13 cellular contexts compared by ENCODE assay signal in genomic region chr1:8941906-8942305, GRCh38. TPM values are rescaled to one million over a fixed set of nuclear protein-coding genes. Genes with fewer than 3 reads are reported as not detected.
DNase-seq lines count a peak whose midpoint lies in the region; ATAC-seq and TF ChIP-seq lines count a peak whose summit lies in the region.
"Had no signal": no experiment of that assay in that cellular context is flagged by ENCODE, and none has a peak within 500 bp of the region (broad histone marks: within the 10 kb centered on the region; RNA-seq: fewer than 3 reads in every experiment).

No MANE protein-coding gene starts in this region.

- H3K9ac ChIP-seq in neural progenitor cell: no peak overlapping the region
- H3K9ac ChIP-seq: parathyroid adenoma had no signal

- no peak for ATAC-seq in activated naive CD8-positive, alpha-beta T cell treated with anti-CD3 and anti-CD28 coated beads, Interleukin-2, amount 10 ng/mL, durations not matched to agents 7 days and 5 days (ENCODE audit: low read depth)
- no peak for ATAC-seq in GM21381 (IDR thresholded peaks at IDR 0.05; ENCODE audit: unreplicated experiment)

- H3K9me3 Mint-ChIP-seq in activated naive CD8-positive, alpha-beta T cell treated with anti-CD3 and anti-CD28 coated beads, Interleukin-2, amount 10 ng/mL, durations not matched to agents 7 days and 5 days: no peaks in the 10 kb centered on the region
- peaks cover 8% of the 10 kb centered on the region for H3K9me3 Mint-ChIP-seq in neural progenitor cell
- H3K9me3 Mint-ChIP-seq: CD4-positive, alpha-beta memory T cell had no signal

- no peaks in the 10 kb centered on the region for H3K79me2 ChIP-seq in neural progenitor cell (ENCODE audit: low read depth)
- H3K79me2 ChIP-seq: parathyroid adenoma had no signal

- H3K27ac Mint-ChIP-seq in activated naive CD8-positive, alpha-beta T cell treated with anti-CD3 and anti-CD28 coated beads, Interleukin-2, amount 10 ng/mL, durations not matched to agents 7 days and 5 days: peak overlapping the region; percentile 93
- no peak overlapping the region for H3K27ac Mint-ChIP-seq in neural progenitor cell

- H3K27ac ChIP-seq in HEK293 (ENCODE audit: extremely low read depth, low read depth, low read length): no peak overlapping the region
- no peak overlapping the region for H3K27ac ChIP-seq in neural progenitor cell
- no peak overlapping the region for H3K27ac ChIP-seq in tibial artery
- H3K27ac ChIP-seq: parathyroid adenoma, thoracic aorta had no signal

- no peak overlapping the region for H3K4me2 ChIP-seq in neural progenitor cell

- peaks cover 83% of the 10 kb centered on the region for H3K4me1 Mint-ChIP-seq in activated naive CD8-positive, alpha-beta T cell treated with anti-CD3 and anti-CD28 coated beads, Interleukin-2, amount 10 ng/mL, durations not matched to agents 7 days and 5 days
- peaks cover 46% of the 10 kb centered on the region for H3K4me1 Mint-ChIP-seq in neural progenitor cell

- no peaks in the 10 kb centered on the region for H3K4me1 ChIP-seq in HEK293 (ENCODE audit: control insufficient read depth, insufficient read depth, low read length)
- H3K4me1 ChIP-seq in neural progenitor cell: peaks cover 26% of the 10 kb centered on the region
- no peaks in the 10 kb centered on the region for H3K4me1 ChIP-seq in tibial artery
- H3K4me1 ChIP-seq: parathyroid adenoma had no signal

- H3K9me3 ChIP-seq in HEK293 (ENCODE audit: control insufficient read depth, insufficient read depth, low read depth, low read length) (no peaks in the 10 kb centered on the region), neural progenitor cell (ENCODE audit: low read depth) (no peaks in the 10 kb centered on the region), tibial artery (no peaks in the 10 kb centered on the region)
- H3K9me3 ChIP-seq: thoracic aorta had no signal

- intact Hi-C loops in tibial artery (cut with DNase I; ENCODE audit: low total_unique reads): no loop called here

- no peaks in the 10 kb centered on the region for H3K27me3 Mint-ChIP-seq in activated naive CD8-positive, alpha-beta T cell treated with anti-CD3 and anti-CD28 coated beads, Interleukin-2, amount 10 ng/mL, durations not matched to agents 7 days and 5 days
- peaks cover 19% of the 10 kb centered on the region for H3K27me3 Mint-ChIP-seq in neural progenitor cell (ENCODE audit: insufficient read depth, low read depth)
- H3K27me3 Mint-ChIP-seq: CD4-positive, alpha-beta memory T cell had no signal

- H3K4me3 ChIP-seq in HEK293 (ENCODE audit: low read depth, low read length) (no peak overlapping the region), neural progenitor cell (no peak overlapping the region), tibial artery (no peak overlapping the region)
- H3K4me3 ChIP-seq: thoracic aorta had no signal

- POLR2A ChIA-PET in HEK293 (lab: Yijun Ruan, JAX): no interaction called here
- POLR2A ChIA-PET in activated naive CD8-positive, alpha-beta T cell treated with anti-CD3 and anti-CD28 coated beads, Interleukin-2, amount 10 ng/mL, durations not matched to agents 7 days and 5 days (lab: Charles Lee): interaction anchor here (1.0 to 18.0 kb wide), 5 partner anchors 16 to 63 kb away, joined by 3 to 754 read pairs (median 95); partner anchors contain the start of gene ENO1

- no peak overlapping the region for H2AFZ ChIP-seq in neural progenitor cell (replicated peaks)
- H2AFZ ChIP-seq: parathyroid adenoma had no signal

- H3K27me3 ChIP-seq in neural progenitor cell: no peaks in the 10 kb centered on the region
- no peaks in the 10 kb centered on the region for H3K27me3 ChIP-seq in tibial artery

- H3K4me3 Mint-ChIP-seq in activated naive CD8-positive, alpha-beta T cell treated with anti-CD3 and anti-CD28 coated beads, Interleukin-2, amount 10 ng/mL, durations not matched to agents 7 days and 5 days: peak overlapping the region; percentile 83
- no peak overlapping the region for H3K4me3 Mint-ChIP-seq in neural progenitor cell

- H3K36me3 ChIP-seq in HEK293 (ENCODE audit: control insufficient read depth in 2 of 2, insufficient read depth in 1 of 2, low read length in 2 of 2): no peaks in the 10 kb centered on the region
- H3K36me3 ChIP-seq in neural progenitor cell: no peaks in the 10 kb centered on the region
- H3K36me3 ChIP-seq in tibial artery: no peaks in the 10 kb centered on the region
- H3K36me3 ChIP-seq: thoracic aorta had no signal

- peaks cover 43% of the 10 kb centered on the region for H3K36me3 Mint-ChIP-seq in activated naive CD8-positive, alpha-beta T cell treated with anti-CD3 and anti-CD28 coated beads, Interleukin-2, amount 10 ng/mL, durations not matched to agents 7 days and 5 days
- H3K36me3 Mint-ChIP-seq in neural progenitor cell: no peaks in the 10 kb centered on the region
- H3K36me3 Mint-ChIP-seq: CD4-positive, alpha-beta memory T cell had no signal

- DNase-seq in A172 (ENCODE audit: low spot score) (peak; percentile 53), glomerular visceral epithelial cell (ENCODE audit: extremely low spot score) (peak; percentile 37), neural progenitor cell (ENCODE audit: low spot score) (no peak), tibial artery (no peak), ureter (ENCODE audit: low spot score) (no peak)
- DNase-seq in activated naive CD8-positive, alpha-beta T cell treated with anti-CD3 and anti-CD28 coated beads, Interleukin-2, amount 10 ng/mL, durations not matched to agents 7 days and 5 days: no peak
- DNase-seq: CD4-positive, alpha-beta memory T cell; NCI-H748 treated with DMSO at 0.1 percent for 48 hours had no signal

- CTCF ChIA-PET in HEK293 (lab: Yijun Ruan, JAX): interaction anchor here (0.6 to 2.0 kb wide), 6 partner anchors 21 to 93 kb away, joined by 3 to 8 read pairs (median 3); no protein-coding TSS in a partner anchor

- no peaks in the 10 kb centered on the region for H4K20me1 ChIP-seq in neural progenitor cell (ENCODE audit: low read depth)

- TF ChIP-seq CTCF in HEK293 (tag by site-specific recombination; IDR thresholded peaks at IDR 0.05) (no peak), neural progenitor cell (IDR thresholded peaks at IDR 0.05) (no peak), tibial artery (IDR thresholded peaks at IDR 0.05) (no peak)

- H3F3A ChIP-seq in neural progenitor cell (ENCODE audit: low read depth): peaks cover 29% of the 10 kb centered on the region

TF ChIP-seq in HEK293, 187 proteins besides CTCF, POLR2A, EP300 and RAD21:
- TF ChIP-seq ZNF133 (tag by site-specific recombination; IDR thresholded peaks at IDR 0.05): no peak
- peak; percentile 32; the same call in 1 of the 2 replicates for TF ChIP-seq ZNF600 (tag by site-specific recombination; IDR thresholded peaks at IDR 0.05)
- TF ChIP-seq ZNF121 (tag by site-specific recombination; IDR thresholded peaks at IDR 0.05): no peak
- no peak for TF ChIP-seq ZNF48 (tag by site-specific recombination; IDR thresholded peaks at IDR 0.05)
- peak; percentile 23 for TF ChIP-seq ZFHX2 (tag by site-specific recombination; conservative IDR thresholded peaks at IDR 0.05)
- no peak for TF ChIP-seq ZNF488 (tag by site-specific recombination; IDR thresholded peaks at IDR 0.05)
- TF ChIP-seq ZNF175 (tag by site-specific recombination; IDR thresholded peaks at IDR 0.05): no peak
- no peak for TF ChIP-seq ZNF146 (tag by site-specific recombination; IDR thresholded peaks at IDR 0.05)
- TF ChIP-seq, protein P1, sequence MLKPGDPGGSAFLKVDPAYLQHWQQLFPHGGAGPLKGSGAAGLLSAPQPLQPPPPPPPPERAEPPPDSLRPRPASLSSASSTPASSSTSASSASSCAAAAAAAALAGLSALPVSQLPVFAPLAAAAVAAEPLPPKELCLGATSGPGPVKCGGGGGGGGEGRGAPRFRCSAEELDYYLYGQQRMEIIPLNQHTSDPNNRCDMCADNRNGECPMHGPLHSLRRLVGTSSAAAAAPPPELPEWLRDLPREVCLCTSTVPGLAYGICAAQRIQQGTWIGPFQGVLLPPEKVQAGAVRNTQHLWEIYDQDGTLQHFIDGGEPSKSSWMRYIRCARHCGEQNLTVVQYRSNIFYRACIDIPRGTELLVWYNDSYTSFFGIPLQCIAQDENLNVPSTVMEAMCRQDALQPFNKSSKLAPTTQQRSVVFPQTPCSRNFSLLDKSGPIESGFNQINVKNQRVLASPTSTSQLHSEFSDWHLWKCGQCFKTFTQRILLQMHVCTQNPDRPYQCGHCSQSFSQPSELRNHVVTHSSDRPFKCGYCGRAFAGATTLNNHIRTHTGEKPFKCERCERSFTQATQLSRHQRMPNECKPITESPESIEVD (tag by site-specific recombination; IDR thresholded peaks at IDR 0.05): no peak
- TF ChIP-seq MZF1 (tag by site-specific recombination; IDR thresholded peaks at IDR 0.05; ENCODE audit: borderline replicate concordance): no peak
- TF ChIP-seq ZNF692 (tag by site-specific recombination; IDR thresholded peaks at IDR 0.05): no peak
- TF ChIP-seq ZNF341 (tag by site-specific recombination; IDR thresholded peaks at IDR 0.05; ENCODE audit: low read depth): no peak
- TF ChIP-seq ZNF350 (tag by site-specific recombination; IDR thresholded peaks at IDR 0.05): no peak

RNA-seq across cellular contexts. Expression of gene CA6, which starts 3.8 kb away (rescaled TPM):
- not detected in 2 replicates for total RNA-seq in A172 (2014; rRNA removed; shearing (Covaris generic))
- 10 to 100 TPM; 37.3 to 41.8 TPM for total RNA-seq in activated naive CD8-positive, alpha-beta T cell treated with anti-CD3 and anti-CD28 coated beads, Interleukin-2, amount 10 ng/mL, durations not matched to agents 7 days and 5 days
- total RNA-seq in neural progenitor cell (ENCODE audit: low replicate concordance): not detected in 2 replicates
- not detected for total RNA-seq in ureter
- total RNA-seq: CD4-positive, alpha-beta memory T cell; glomerular endothelial cell; thoracic aorta had no signal

Comparison
In these comparisons a context has a peak if more than half of its experiments do, and no peak if none do; other contexts are left out.
1. DNase-seq: peak in A172 (single experiment) and glomerular visceral epithelial cell (single experiment); none in activated naive CD8-positive, alpha-beta T cell treated with anti-CD3 and anti-CD28 coated beads, Interleukin-2, amount 10 ng/mL, durations not matched to agents 7 days and 5 days (single experiment), neural progenitor cell (single experiment), tibial artery (0 of 2) and ureter (single experiment).
2. RNA of gene CA6, which starts 3.8 kb away (total RNA-seq): 37.3 to 41.8 TPM in activated naive CD8-positive, alpha-beta T cell treated with anti-CD3 and anti-CD28 coated beads, Interleukin-2, amount 10 ng/mL, durations not matched to agents 7 days and 5 days; not detected in A172, not detected in neural progenitor cell and not detected in ureter (single experiment); every median in the first group is over 10 times any median in the second.